11 cellular contexts compared by ENCODE assay signal in genomic region chrX:258291-259040, GRCh38.
"Had no signal": no experiment of that assay in that cellular context is flagged by ENCODE, and none has a peak within 500 bp of the region (broad histone marks: within the 10 kb centered on the region; RNA-seq: fewer than 3 reads in every experiment).

No MANE protein-coding gene starts in this region.

- ATAC-seq: activated CD4-positive, alpha-beta T cell treated with anti-CD3 and anti-CD28 coated beads for 36 hours; activated CD8-positive, alpha-beta T cell treated with anti-CD3 and anti-CD28 coated beads, Interleukin-2, amount 10 ng/mL, durations not matched to agents 7 days and 5 days; WTC11 had no signal

- H3K27ac ChIP-seq: epithelial cell of prostate, suprapubic skin had no signal

- H3K9me3 ChIP-seq: suprapubic skin had no signal

- H3K4me3 ChIP-seq: suprapubic skin had no signal

- DNase-seq: activated CD4-positive, alpha-beta T cell treated with anti-CD3 and anti-CD28 coated beads for 36 hours; activated CD8-positive, alpha-beta T cell treated with anti-CD3 and anti-CD28 coated beads, Interleukin-2, amount 10 ng/mL, durations not matched to agents 7 days and 5 days; foreskin fibroblast; nephron progenitor cell; occipital lobe; trophoblast cell had no signal

- H3K36me3 ChIP-seq: suprapubic skin had no signal

- FAIRE-seq: bronchial epithelial cell, TTC549 had no signal
